ENCODE assay signal across 8 cellular contexts in genomic region chr6:137707590-137708360, GRCh38.
DNase-seq lines count a peak whose midpoint lies in the region; ATAC-seq, FAIRE-seq and TF ChIP-seq lines count a peak whose summit lies in the region.

No MANE protein-coding gene starts in this region.

- peak; percentile 23 to 79 for DNase-seq in A549 (ENCODE audit: low read depth in 1 of 2, low spot score in 1 of 2)
- DNase-seq in GM18507 (ENCODE audit: extremely low spot score, insufficient read length, low read depth): peak; percentile 57
- peak; percentile 68 for DNase-seq in NCI-H2171 treated with DMSO at 0.1 percent for 48 hours (lab: John Stamatoyannopoulos, UW)
- peak; percentile 55 for DNase-seq in activated CD4-positive, CD25-positive, alpha-beta regulatory T cell treated with anti-CD3 and anti-CD28 coated beads, Interleukin-2, amount 50 U/mL, for 16 hours (ENCODE audit: low read depth, low spot score)
- DNase-seq in cerebellum (ENCODE audit: low spot score): peak; percentile 35
- DNase-seq in right lobe of liver: peak; percentile 54 to 77 (median 68)
- DNase-seq in stimulated activated CD4-positive, alpha-beta T cell treated with anti-CD3 and anti-CD28 coated beads, Interleukin-4, amount 100 ng/mL, for 48 hours (ENCODE audit: low read depth in 2 of 2): peak; percentile 35 to 64

- no peak overlapping the region for H3K4me3 ChIP-seq in A549
- peak overlapping the region in 2 of 3 donors; percentile 7 to 11 for H3K4me3 ChIP-seq in right lobe of liver

- ATAC-seq in A549 (peak; percentile 62 to 68), HG03095 (IDR thresholded peaks at IDR 0.05; ENCODE audit: unreplicated experiment) (peak; percentile 58), right lobe of liver (peak; percentile 87 to 95 (median 90))

- POLR2A ChIA-PET in A549 (lab: Yijun Ruan, JAX): interaction anchor here (1.0 kb wide), 1 partner anchor 159 kb away, joined by 6 read pairs; the partner anchor contains the start of gene TNFAIP3

- H3K9me3 ChIP-seq in A549: no peaks in the 10 kb centered on the region
- H3K9me3 ChIP-seq in right lobe of liver: no peaks in the 10 kb centered on the region

- FAIRE-seq in A549 (lab: Jason Lieb, UNC) (no peak), GM18507 (lab: Jason Lieb, UNC) (peak; percentile 96)

- peak overlapping the region; percentile 65; a peak in 4 of 6 replicates for H3K27ac ChIP-seq in A549
- peak overlapping the region in 1 of 3 donors; percentile 52 for H3K27ac ChIP-seq in right lobe of liver

- H3K4me1 ChIP-seq in A549 (peaks cover 5% of the 10 kb centered on the region; the same call in 2 of the 3 replicates), right lobe of liver (peaks cover 0 to 12% (median 3%) of the 10 kb centered on the region in 4 donors)

- 13% methylated on average over 13 of the region's 13 CpGs for WGBS in A549 (ENCODE audit: missing lambda C conversion rate)
- 2% methylated on average over 13 of the region's 13 CpGs for WGBS in right lobe of liver (ENCODE audit: insufficient coverage, low coverage, low lambda C conversion rate, missing lambda C conversion rate)

- intact Hi-C loops in right lobe of liver (cut with DNase I): loop anchor here (5.0 to 10.0 kb wide), 3 partner anchors 160 to 237 kb away; partner anchors contain the start of gene TNFAIP3 (in 1 of the 2)

- TF ChIP-seq CTCF in A549 (IDR thresholded peaks at IDR 0.05): peak; percentile 72
- TF ChIP-seq CTCF in right lobe of liver (IDR thresholded peaks at IDR 0.05): peak; percentile 74 to 83 (median 80)

- TF ChIP-seq RAD21 in A549 (conservative IDR thresholded peaks at IDR 0.05 in 1 of 2, IDR thresholded peaks at IDR 0.05 in 1 of 2): peak; percentile 80 to 87

- no peaks in the 10 kb centered on the region for H3K36me3 ChIP-seq in right lobe of liver

- peak overlapping the region; percentile 76 for H3K4me2 ChIP-seq in A549

- TF ChIP-seq EP300 in A549 (IDR thresholded peaks at IDR 0.05): no peak

- H3K27me3 ChIP-seq in right lobe of liver: no peaks in the 10 kb centered on the region

- no peak for TF ChIP-seq POLR2A in A549 (IDR thresholded peaks at IDR 0.05; ENCODE audit: low read length)
- no peak for TF ChIP-seq POLR2A in right lobe of liver (IDR thresholded peaks at IDR 0.05)

- CTCF ChIA-PET in A549 (lab: Yijun Ruan, JAX): interaction anchor here (0.6 to 2.0 kb wide), 33 partner anchors 8 to 490 kb away, joined by 3 to 13 read pairs (median 5); partner anchors contain the start of gene TNFAIP3

TF ChIP-seq in A549, 52 proteins besides CTCF, POLR2A, EP300 and RAD21:
- TF ChIP-seq MAX (IDR thresholded peaks at IDR 0.05) (peak; percentile 46; the same call in 1 of the 2 replicates), BHLHE40 (IDR thresholded peaks at IDR 0.05; ENCODE audit: low read depth, low read length) (no peak), E2F6 (IDR thresholded peaks at IDR 0.05; ENCODE audit: borderline replicate concordance, low read depth) (0 out of 2 replicates have a peak, but pooled peaks have one; percentile 17), ZSCAN20 (CRISPR knock-in tag; IDR thresholded peaks at IDR 0.05) (no peak), RFX5 (IDR thresholded peaks at IDR 0.05) (no peak), NFE2L2 (conservative IDR thresholded peaks at IDR 0.05; ENCODE audit: low read length) (no peak), KDM5A (IDR thresholded peaks at IDR 0.05) (no peak), JUN (IDR thresholded peaks at IDR 0.05) (no peak), SMC3 (IDR thresholded peaks at IDR 0.05) (peak; percentile 80)
